Comparison of ENCODE assay signal across 1 cellular context in genomic region chr1:16409536-16410152, GRCh38.
TF ChIP-seq lines count a peak whose summit lies in the region.

No MANE protein-coding gene starts in this region.

TF ChIP-seq in K562, 482 proteins besides CTCF, POLR2A, EP300 and RAD21:
- TF ChIP-seq EGR1 (conservative IDR thresholded peaks at IDR 0.05): no peak
- TF ChIP-seq ZFX (CRISPR knock-in tag; IDR thresholded peaks at IDR 0.05): peak; percentile 27; the same call in 1 of the 2 replicates
TF ChIP-seq in K562: peak in this region for 1.
